Comparison of ENCODE assay signal across 9 cellular contexts in the genomic region with DNA sequence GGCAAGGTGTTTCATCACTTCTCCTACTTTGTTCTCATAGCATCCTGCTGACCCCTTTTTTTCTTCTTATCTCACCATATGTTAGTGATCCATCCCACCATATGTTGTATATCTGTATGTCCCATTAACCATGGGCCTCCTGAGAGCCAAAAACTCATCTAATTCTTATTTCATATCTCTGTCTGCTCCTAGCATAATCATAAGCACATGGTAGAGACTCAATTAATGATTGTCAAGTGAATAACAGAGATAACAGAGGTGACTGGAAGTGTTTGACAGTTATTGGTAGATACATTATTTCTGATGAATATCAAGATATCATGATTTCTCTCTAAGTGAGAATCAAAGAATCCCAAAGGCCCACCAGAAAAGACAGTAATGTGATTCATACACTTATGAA.
"Had no signal": no experiment of that assay in that cellular context is flagged by ENCODE, and none has a peak within 500 bp of the region (broad histone marks: within the 10 kb centered on the region; RNA-seq: fewer than 3 reads in every experiment).

No MANE protein-coding gene starts in this region.

- H3K4me1 ChIP-seq: HAP-1 had no signal

- H3K9ac ChIP-seq: GM23248 had no signal

- H3K27ac ChIP-seq: GM23248 had no signal

- H3K4me2 ChIP-seq: GM23338 had no signal

- H2AFZ ChIP-seq: GM23248, GM23338 had no signal

- H3K9me3 ChIP-seq: HAP-1 had no signal

- DNase-seq: GM23248, GOT3, H7, H9, HCEC 1CT, HFFc6 had no signal

- H3K4me3 ChIP-seq: GM23248, GM23338, HAP-1 had no signal

- H3K36me3 ChIP-seq: HAP-1 had no signal

- ATAC-seq: GM23338, HCT116 had no signal
